Comparison of ENCODE assay signal across 1 cellular context in the genomic region with DNA sequence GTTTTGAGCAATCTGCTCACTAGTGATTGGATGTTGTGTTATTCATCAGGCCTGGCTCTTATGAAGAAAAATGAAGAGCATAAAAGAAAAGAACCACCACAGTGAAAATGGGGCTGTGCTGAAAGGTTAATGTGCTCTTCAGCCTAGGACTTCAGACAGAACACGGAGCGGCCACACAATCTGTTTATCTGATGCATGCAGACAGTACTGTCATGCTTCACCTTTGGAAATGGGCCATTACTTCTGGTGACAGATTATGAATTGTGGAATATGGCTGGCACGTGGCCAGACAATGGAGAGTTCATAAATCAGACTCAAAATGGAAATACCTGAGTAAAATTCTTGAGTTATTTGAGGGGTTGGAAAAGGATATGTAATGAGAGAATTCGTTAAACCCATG.
TF ChIP-seq lines count a peak whose summit lies in the region.

No MANE protein-coding gene starts in this region.

TF ChIP-seq in neural cell, 6 proteins besides CTCF, POLR2A, EP300 and RAD21:
- TF ChIP-seq, protein P1, sequence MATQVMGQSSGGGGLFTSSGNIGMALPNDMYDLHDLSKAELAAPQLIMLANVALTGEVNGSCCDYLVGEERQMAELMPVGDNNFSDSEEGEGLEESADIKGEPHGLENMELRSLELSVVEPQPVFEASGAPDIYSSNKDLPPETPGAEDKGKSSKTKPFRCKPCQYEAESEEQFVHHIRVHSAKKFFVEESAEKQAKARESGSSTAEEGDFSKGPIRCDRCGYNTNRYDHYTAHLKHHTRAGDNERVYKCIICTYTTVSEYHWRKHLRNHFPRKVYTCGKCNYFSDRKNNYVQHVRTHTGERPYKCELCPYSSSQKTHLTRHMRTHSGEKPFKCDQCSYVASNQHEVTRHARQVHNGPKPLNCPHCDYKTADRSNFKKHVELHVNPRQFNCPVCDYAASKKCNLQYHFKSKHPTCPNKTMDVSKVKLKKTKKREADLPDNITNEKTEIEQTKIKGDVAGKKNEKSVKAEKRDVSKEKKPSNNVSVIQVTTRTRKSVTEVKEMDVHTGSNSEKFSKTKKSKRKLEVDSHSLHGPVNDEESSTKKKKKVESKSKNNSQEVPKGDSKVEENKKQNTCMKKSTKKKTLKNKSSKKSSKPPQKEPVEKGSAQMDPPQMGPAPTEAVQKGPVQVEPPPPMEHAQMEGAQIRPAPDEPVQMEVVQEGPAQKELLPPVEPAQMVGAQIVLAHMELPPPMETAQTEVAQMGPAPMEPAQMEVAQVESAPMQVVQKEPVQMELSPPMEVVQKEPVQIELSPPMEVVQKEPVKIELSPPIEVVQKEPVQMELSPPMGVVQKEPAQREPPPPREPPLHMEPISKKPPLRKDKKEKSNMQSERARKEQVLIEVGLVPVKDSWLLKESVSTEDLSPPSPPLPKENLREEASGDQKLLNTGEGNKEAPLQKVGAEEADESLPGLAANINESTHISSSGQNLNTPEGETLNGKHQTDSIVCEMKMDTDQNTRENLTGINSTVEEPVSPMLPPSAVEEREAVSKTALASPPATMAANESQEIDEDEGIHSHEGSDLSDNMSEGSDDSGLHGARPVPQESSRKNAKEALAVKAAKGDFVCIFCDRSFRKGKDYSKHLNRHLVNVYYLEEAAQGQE (IDR thresholded peaks at IDR 0.05; ENCODE audit: borderline replicate concordance) = no peak
- TF ChIP-seq POLR2AphosphoS5 (IDR thresholded peaks at IDR 0.05) = peak; percentile 37
